In the genomic region with DNA sequence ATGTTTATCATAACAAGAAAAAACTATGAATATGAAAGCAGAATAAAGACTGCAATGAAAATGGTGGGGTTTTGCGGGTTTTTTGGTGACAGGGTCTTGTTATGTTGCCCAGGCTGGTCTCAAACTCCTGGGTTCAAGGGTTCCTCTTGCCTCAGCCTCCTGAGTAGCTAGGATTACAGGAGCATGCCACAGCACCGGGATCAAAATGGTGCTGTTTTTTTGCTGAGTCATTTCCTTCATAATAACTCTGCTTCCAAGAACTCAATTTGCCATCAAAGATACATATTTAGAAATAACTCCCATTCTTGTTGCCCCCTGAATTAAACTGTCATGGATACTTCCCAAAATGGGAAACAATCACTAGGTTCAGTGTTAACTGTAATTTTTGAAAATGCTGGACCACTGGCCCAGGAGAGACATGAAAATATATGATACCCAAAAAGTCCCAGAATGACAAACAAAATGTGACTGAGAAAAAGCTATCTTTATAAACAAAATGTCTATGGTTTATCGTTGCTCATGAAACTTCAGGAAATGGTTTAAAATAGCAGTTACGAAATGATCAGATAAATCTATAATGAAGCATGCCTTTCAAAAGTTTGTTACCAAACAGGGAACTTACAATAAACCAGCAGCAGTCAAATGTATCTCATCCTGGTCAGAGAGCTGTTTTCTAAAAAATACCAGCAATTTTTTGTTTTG, we compare ENCODE assay signal across 1 cellular context.
TF ChIP-seq lines count a peak whose summit lies in the region.

No MANE protein-coding gene starts in this region.

TF ChIP-seq in K562, 482 proteins besides CTCF, POLR2A, EP300 and RAD21 (continued from another document and continues in another):
- TF ChIP-seq ZNF12 (CRISPR knock-in tag; IDR thresholded peaks at IDR 0.05), result no peak
- peak; percentile 21 to 45; a peak in 1 of 4 replicates for TF ChIP-seq KDM1A (IDR thresholded peaks at IDR 0.05)
- TF ChIP-seq HIVEP1 (CRISPR knock-in tag; IDR thresholded peaks at IDR 0.05), result no peak
- no peak for TF ChIP-seq ZC3H11A (IDR thresholded peaks at IDR 0.05; ENCODE audit: low read depth, low read length)
- TF ChIP-seq NFIC (IDR thresholded peaks at IDR 0.05), result 0 out of 2 replicates have a peak, but pooled peaks have one; percentile 33
- TF ChIP-seq SMAD1 (IDR thresholded peaks at IDR 0.05; ENCODE audit: low read depth, low read length, partially characterized antibody), result no peak
- no peak for TF ChIP-seq PCBP1 (IDR thresholded peaks at IDR 0.05; ENCODE audit: low read depth, low read length, poor library complexity, severe bottlenecking)
- no peak for TF ChIP-seq WHSC1 (IDR thresholded peaks at IDR 0.05; ENCODE audit: low read length)
- no peak for TF ChIP-seq ZNF79 (CRISPR knock-in tag; IDR thresholded peaks at IDR 0.05; ENCODE audit: low read depth)
- TF ChIP-seq, protein P1, sequence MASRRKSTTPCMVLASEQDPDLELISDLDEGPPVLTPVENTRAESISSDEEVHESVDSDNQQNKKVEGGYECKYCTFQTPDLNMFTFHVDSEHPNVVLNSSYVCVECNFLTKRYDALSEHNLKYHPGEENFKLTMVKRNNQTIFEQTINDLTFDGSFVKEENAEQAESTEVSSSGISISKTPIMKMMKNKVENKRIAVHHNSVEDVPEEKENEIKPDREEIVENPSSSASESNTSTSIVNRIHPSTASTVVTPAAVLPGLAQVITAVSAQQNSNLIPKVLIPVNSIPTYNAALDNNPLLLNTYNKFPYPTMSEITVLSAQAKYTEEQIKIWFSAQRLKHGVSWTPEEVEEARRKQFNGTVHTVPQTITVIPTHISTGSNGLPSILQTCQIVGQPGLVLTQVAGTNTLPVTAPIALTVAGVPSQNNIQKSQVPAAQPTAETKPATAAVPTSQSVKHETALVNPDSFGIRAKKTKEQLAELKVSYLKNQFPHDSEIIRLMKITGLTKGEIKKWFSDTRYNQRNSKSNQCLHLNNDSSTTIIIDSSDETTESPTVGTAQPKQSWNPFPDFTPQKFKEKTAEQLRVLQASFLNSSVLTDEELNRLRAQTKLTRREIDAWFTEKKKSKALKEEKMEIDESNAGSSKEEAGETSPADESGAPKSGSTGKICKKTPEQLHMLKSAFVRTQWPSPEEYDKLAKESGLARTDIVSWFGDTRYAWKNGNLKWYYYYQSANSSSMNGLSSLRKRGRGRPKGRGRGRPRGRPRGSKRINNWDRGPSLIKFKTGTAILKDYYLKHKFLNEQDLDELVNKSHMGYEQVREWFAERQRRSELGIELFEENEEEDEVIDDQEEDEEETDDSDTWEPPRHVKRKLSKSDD (conservative IDR thresholded peaks at IDR 0.05; ENCODE audit: low read length), result no peak
- TF ChIP-seq, protein P2, sequence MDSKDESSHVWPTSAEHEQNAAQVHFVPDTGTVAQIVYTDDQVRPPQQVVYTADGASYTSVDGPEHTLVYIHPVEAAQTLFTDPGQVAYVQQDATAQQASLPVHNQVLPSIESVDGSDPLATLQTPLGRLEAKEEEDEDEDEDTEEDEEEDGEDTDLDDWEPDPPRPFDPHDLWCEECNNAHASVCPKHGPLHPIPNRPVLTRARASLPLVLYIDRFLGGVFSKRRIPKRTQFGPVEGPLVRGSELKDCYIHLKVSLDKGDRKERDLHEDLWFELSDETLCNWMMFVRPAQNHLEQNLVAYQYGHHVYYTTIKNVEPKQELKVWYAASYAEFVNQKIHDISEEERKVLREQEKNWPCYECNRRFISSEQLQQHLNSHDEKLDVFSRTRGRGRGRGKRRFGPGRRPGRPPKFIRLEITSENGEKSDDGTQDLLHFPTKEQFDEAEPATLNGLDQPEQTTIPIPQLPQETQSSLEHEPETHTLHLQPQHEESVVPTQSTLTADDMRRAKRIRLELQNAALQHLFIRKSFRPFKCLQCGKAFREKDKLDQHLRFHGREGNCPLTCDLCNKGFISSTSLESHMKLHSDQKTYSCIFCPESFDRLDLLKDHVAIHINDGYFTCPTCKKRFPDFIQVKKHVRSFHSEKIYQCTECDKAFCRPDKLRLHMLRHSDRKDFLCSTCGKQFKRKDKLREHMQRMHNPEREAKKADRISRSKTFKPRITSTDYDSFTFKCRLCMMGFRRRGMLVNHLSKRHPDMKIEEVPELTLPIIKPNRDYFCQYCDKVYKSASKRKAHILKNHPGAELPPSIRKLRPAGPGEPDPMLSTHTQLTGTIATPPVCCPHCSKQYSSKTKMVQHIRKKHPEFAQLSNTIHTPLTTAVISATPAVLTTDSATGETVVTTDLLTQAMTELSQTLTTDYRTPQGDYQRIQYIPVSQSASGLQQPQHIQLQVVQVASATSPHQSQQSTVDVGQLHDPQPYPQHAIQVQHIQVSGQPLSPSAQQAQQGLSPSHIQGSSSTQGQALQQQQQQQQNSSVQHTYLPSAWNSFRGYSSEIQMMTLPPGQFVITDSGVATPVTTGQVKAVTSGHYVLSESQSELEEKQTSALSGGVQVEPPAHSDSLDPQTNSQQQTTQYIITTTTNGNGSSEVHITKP (IDR thresholded peaks at IDR 0.05; ENCODE audit: partially characterized antibody), result peak; percentile 75
- TF ChIP-seq, protein P3, sequence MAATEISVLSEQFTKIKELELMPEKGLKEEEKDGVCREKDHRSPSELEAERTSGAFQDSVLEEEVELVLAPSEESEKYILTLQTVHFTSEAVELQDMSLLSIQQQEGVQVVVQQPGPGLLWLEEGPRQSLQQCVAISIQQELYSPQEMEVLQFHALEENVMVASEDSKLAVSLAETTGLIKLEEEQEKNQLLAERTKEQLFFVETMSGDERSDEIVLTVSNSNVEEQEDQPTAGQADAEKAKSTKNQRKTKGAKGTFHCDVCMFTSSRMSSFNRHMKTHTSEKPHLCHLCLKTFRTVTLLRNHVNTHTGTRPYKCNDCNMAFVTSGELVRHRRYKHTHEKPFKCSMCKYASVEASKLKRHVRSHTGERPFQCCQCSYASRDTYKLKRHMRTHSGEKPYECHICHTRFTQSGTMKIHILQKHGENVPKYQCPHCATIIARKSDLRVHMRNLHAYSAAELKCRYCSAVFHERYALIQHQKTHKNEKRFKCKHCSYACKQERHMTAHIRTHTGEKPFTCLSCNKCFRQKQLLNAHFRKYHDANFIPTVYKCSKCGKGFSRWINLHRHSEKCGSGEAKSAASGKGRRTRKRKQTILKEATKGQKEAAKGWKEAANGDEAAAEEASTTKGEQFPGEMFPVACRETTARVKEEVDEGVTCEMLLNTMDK (IDR thresholded peaks at IDR 0.05; ENCODE audit: borderline replicate concordance, insufficient read depth, low read depth, low read length, poor library complexity, severe bottlenecking), result no peak
- TF ChIP-seq ZNF263 (CRISPR knock-in tag; IDR thresholded peaks at IDR 0.05; ENCODE audit: borderline replicate concordance), result no peak
- TF ChIP-seq TCF3 (CRISPR knock-in tag; IDR thresholded peaks at IDR 0.05), result peak; percentile 8; the same call in 1 of the 2 replicates
- TF ChIP-seq ARID2 (IDR thresholded peaks at IDR 0.05), result no peak; the same call in 1 of the 2 replicates
- TF ChIP-seq SAP30 (IDR thresholded peaks at IDR 0.05; ENCODE audit: borderline replicate concordance, insufficient read depth, low read depth, low read length, poor library complexity, severe bottlenecking), result no peak
- peak; percentile 99 for TF ChIP-seq BACH1 (tag; IDR thresholded peaks at IDR 0.05)
- peak; percentile 99 for TF ChIP-seq NFE2 (IDR thresholded peaks at IDR 0.05; ENCODE audit: low read depth)
- no peak for TF ChIP-seq RBBP5 (IDR thresholded peaks at IDR 0.05; ENCODE audit: borderline replicate concordance, insufficient read depth, low read length, poor library complexity, severe bottlenecking)
- no peak for TF ChIP-seq POLR2AphosphoS2 (IDR thresholded peaks at IDR 0.05; ENCODE audit: low read length)
- no peak; the same call in 1 of the 2 replicates for TF ChIP-seq DDX20 (tag; IDR thresholded peaks at IDR 0.05; ENCODE audit: low read depth)
- no peak for TF ChIP-seq ZNF57 (CRISPR knock-in tag; IDR thresholded peaks at IDR 0.05)
- TF ChIP-seq ADNP (tag; IDR thresholded peaks at IDR 0.05), result no peak
- no peak for TF ChIP-seq TSC22D4 (tag; IDR thresholded peaks at IDR 0.05)
- no peak for TF ChIP-seq HNRNPUL1 (IDR thresholded peaks at IDR 0.05; ENCODE audit: low read length)
- TF ChIP-seq, protein P4, sequence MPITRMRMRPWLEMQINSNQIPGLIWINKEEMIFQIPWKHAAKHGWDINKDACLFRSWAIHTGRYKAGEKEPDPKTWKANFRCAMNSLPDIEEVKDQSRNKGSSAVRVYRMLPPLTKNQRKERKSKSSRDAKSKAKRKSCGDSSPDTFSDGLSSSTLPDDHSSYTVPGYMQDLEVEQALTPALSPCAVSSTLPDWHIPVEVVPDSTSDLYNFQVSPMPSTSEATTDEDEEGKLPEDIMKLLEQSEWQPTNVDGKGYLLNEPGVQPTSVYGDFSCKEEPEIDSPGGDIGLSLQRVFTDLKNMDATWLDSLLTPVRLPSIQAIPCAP (CRISPR knock-in tag; IDR thresholded peaks at IDR 0.05; ENCODE audit: borderline replicate concordance), result no peak
- no peak for TF ChIP-seq YBX1 (IDR thresholded peaks at IDR 0.05)
- no peak for TF ChIP-seq ZFP1 (CRISPR knock-in tag; IDR thresholded peaks at IDR 0.05)
- TF ChIP-seq FUS (optimal IDR thresholded peaks at IDR 0.05; ENCODE audit: low read depth, low read length), result no peak
- TF ChIP-seq, protein P5, sequence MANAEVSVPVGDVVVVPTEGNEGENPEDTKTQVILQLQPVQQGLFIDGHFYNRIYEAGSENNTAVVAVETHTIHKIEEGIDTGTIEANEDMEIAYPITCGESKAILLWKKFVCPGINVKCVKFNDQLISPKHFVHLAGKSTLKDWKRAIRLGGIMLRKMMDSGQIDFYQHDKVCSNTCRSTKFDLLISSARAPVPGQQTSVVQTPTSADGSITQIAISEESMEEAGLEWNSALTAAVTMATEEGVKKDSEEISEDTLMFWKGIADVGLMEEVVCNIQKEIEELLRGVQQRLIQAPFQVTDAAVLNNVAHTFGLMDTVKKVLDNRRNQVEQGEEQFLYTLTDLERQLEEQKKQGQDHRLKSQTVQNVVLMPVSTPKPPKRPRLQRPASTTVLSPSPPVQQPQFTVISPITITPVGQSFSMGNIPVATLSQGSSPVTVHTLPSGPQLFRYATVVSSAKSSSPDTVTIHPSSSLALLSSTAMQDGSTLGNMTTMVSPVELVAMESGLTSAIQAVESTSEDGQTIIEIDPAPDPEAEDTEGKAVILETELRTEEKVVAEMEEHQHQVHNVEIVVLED (CRISPR knock-in tag; IDR thresholded peaks at IDR 0.05), result no peak
- no peak for TF ChIP-seq CHD1 (IDR thresholded peaks at IDR 0.05; ENCODE audit: low read length)
- TF ChIP-seq, protein P6, sequence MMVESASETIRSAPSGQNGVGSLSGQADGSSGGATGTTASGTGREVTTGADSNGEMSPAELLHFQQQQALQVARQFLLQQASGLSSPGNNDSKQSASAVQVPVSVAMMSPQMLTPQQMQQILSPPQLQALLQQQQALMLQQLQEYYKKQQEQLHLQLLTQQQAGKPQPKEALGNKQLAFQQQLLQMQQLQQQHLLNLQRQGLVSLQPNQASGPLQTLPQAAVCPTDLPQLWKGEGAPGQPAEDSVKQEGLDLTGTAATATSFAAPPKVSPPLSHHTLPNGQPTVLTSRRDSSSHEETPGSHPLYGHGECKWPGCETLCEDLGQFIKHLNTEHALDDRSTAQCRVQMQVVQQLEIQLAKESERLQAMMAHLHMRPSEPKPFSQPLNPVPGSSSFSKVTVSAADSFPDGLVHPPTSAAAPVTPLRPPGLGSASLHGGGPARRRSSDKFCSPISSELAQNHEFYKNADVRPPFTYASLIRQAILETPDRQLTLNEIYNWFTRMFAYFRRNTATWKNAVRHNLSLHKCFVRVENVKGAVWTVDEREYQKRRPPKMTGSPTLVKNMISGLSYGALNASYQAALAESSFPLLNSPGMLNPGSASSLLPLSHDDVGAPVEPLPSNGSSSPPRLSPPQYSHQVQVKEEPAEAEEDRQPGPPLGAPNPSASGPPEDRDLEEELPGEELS (CRISPR knock-in tag; IDR thresholded peaks at IDR 0.05; ENCODE audit: borderline replicate concordance), result no peak
- TF ChIP-seq MAFG (tag; conservative IDR thresholded peaks at IDR 0.05), result peak; percentile 100
- TF ChIP-seq, protein P7, sequence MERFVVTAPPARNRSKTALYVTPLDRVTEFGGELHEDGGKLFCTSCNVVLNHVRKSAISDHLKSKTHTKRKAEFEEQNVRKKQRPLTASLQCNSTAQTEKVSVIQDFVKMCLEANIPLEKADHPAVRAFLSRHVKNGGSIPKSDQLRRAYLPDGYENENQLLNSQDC (CRISPR knock-in tag; IDR thresholded peaks at IDR 0.05), result no peak
- TF ChIP-seq ZNF165 (CRISPR knock-in tag; IDR thresholded peaks at IDR 0.05; ENCODE audit: borderline replicate concordance), result no peak; the same call in 1 of the 2 replicates
- TF ChIP-seq GATAD2B (IDR thresholded peaks at IDR 0.05; ENCODE audit: borderline replicate concordance), result no peak; the same call in 1 of the 2 replicates
- peak; percentile 39 for TF ChIP-seq MEIS2 (IDR thresholded peaks at IDR 0.05; ENCODE audit: partially characterized antibody)
- peak; percentile 71 for TF ChIP-seq MYC (IDR thresholded peaks at IDR 0.05; ENCODE audit: low read depth, low read length)
- 0 out of 2 replicates have a peak, but pooled peaks have one; percentile 32 for TF ChIP-seq MYC (CRISPR knock-in tag; IDR thresholded peaks at IDR 0.05; ENCODE audit: borderline replicate concordance, low read depth)
- TF ChIP-seq, protein P8, sequence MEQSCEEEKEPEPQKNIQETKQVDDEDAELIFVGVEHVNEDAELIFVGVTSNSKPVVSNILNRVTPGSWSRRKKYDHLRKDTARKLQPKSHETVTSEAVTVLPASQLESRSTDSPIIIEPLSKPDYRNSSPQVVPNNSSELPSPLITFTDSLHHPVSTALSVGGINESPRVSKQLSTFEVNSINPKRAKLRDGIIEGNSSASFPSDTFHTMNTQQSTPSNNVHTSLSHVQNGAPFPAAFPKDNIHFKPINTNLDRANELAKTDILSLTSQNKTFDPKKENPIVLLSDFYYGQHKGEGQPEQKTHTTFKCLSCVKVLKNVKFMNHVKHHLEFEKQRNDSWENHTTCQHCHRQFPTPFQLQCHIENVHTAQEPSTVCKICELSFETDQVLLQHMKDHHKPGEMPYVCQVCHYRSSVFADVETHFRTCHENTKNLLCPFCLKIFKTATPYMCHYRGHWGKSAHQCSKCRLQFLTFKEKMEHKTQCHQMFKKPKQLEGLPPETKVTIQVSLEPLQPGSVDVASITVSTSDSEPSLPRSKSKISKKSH (CRISPR knock-in tag; IDR thresholded peaks at IDR 0.05), result no peak
- TF ChIP-seq NFATC3 (IDR thresholded peaks at IDR 0.05), result peak; percentile 66; the same call in 1 of the 2 replicates
- no peak for TF ChIP-seq ARHGAP35 (IDR thresholded peaks at IDR 0.05; ENCODE audit: partially characterized antibody)
- TF ChIP-seq PYGO2 (tag; IDR thresholded peaks at IDR 0.05), result no peak
- no peak for TF ChIP-seq PHF21A (IDR thresholded peaks at IDR 0.05; ENCODE audit: borderline replicate concordance, low read depth)
- TF ChIP-seq KAT8 (IDR thresholded peaks at IDR 0.05; ENCODE audit: low read depth), result no peak
- TF ChIP-seq ZNF274 (IDR thresholded peaks at IDR 0.05; ENCODE audit: borderline replicate concordance, low read depth, low read length), result no peak
- TF ChIP-seq SP2 (IDR thresholded peaks at IDR 0.05; ENCODE audit: extremely low read depth, low read depth, low read length, poor library complexity, severe bottlenecking), result no peak
- no peak for TF ChIP-seq MXI1 (IDR thresholded peaks at IDR 0.05; ENCODE audit: low read depth, low read length)
- peak; percentile 37; the same call in 1 of the 2 replicates for TF ChIP-seq ZNF239 (CRISPR knock-in tag; IDR thresholded peaks at IDR 0.05)
